8 cellular contexts compared by ENCODE assay signal in genomic region chr12:56635539-56636117, GRCh38. TPM values are rescaled to one million over a fixed set of nuclear protein-coding genes. Genes with fewer than 3 reads are reported as not detected.
DNase-seq lines count a peak whose midpoint lies in the region; ATAC-seq and TF ChIP-seq lines count a peak whose summit lies in the region.

No MANE protein-coding gene starts in this region.

- ATAC-seq in DND-41 (ENCODE audit: insufficient read depth, low read depth) (peak; percentile 12), HG03039 (IDR thresholded peaks at IDR 0.05; ENCODE audit: unreplicated experiment) (no peak), GM19324 (IDR thresholded peaks at IDR 0.05; ENCODE audit: low FRiP score, unreplicated experiment) (no peak), GM21381 (IDR thresholded peaks at IDR 0.05; ENCODE audit: unreplicated experiment) (no peak)
- peak in 1 of 2 donors; percentile 8 for ATAC-seq in natural killer cell treated with Interleukin-12 subunit alpha and Interleukin-12 subunit beta and Interleukin-15 and Interleukin-18, amount 100 ng/mL, for 72 hours

- H3K27ac ChIP-seq in DND-41 (ENCODE audit: low read length) = peak overlapping the region; percentile 68
- peak overlapping the region; percentile 98 for H3K27ac ChIP-seq in OCI-LY3 (ENCODE audit: low read length)

- H3K36me3 Mint-ChIP-seq in natural killer cell treated with Interleukin-12 subunit alpha and Interleukin-12 subunit beta and Interleukin-15 and Interleukin-18, amount 100 ng/mL, for 72 hours = peaks cover 32% of the 10 kb centered on the region

- peak overlapping the region; percentile 72 for H3K4me2 ChIP-seq in DND-41 (ENCODE audit: insufficient read depth, low read length)
- H3K4me2 ChIP-seq in OCI-LY3 (ENCODE audit: low read length) = peak overlapping the region; percentile 97

- peak overlapping the region; percentile 99 for H3K4me3 Mint-ChIP-seq in natural killer cell treated with Interleukin-12 subunit alpha and Interleukin-12 subunit beta and Interleukin-15 and Interleukin-18, amount 100 ng/mL, for 72 hours

- no peaks in the 10 kb centered on the region for H3K9me3 Mint-ChIP-seq in natural killer cell treated with Interleukin-12 subunit alpha and Interleukin-12 subunit beta and Interleukin-15 and Interleukin-18, amount 100 ng/mL, for 72 hours

- H3K4me1 ChIP-seq in DND-41 (ENCODE audit: insufficient read depth, low read length) = peaks cover 55% of the 10 kb centered on the region
- H3K4me1 ChIP-seq in OCI-LY3 (ENCODE audit: low read length) = peaks cover 46% of the 10 kb centered on the region

- H3K9ac ChIP-seq in DND-41 (ENCODE audit: low read depth, low read length) = peak overlapping the region; percentile 61
- H3K9ac ChIP-seq in OCI-LY3 (ENCODE audit: low read length) = peak overlapping the region; percentile 98

- H3K36me3 ChIP-seq in DND-41 (ENCODE audit: insufficient read depth, low read length) = peaks cover 30% of the 10 kb centered on the region
- peaks cover 26% of the 10 kb centered on the region for H3K36me3 ChIP-seq in OCI-LY3 (replicated peaks; ENCODE audit: low read depth, low read length)

- TF ChIP-seq CTCF in DND-41 (IDR thresholded peaks at IDR 0.05; ENCODE audit: borderline replicate concordance, extremely low read depth, low read length, poor library complexity, severe bottlenecking) (no peak), OCI-LY3 (IDR thresholded peaks at IDR 0.05; ENCODE audit: low read depth, low read length) (no peak)

- H3K4me3 ChIP-seq in DND-41 (ENCODE audit: low read depth in 1 of 2, low read length in 2 of 2) (peak overlapping the region; percentile 61 to 83; a peak in 3 of 4 replicates), OCI-LY3 (ENCODE audit: low read length) (peak overlapping the region; percentile 86)

- DNase-seq in DND-41 (peak; percentile 61), dermis blood vessel endothelial cell (peak; percentile 31), NCI-H526 (lab: John Stamatoyannopoulos, UW) (no peak)
- no peak for DNase-seq in natural killer cell treated with Interleukin-12 subunit alpha and Interleukin-12 subunit beta and Interleukin-15 and Interleukin-18, amount 100 ng/mL, for 72 hours (ENCODE audit: low spot score)

- peaks cover 6% of the 10 kb centered on the region; the same call in 1 of the 2 replicates for H4K20me1 ChIP-seq in DND-41 (ENCODE audit: insufficient read depth, low read length)
- H4K20me1 ChIP-seq in OCI-LY3 (ENCODE audit: insufficient read depth, low read length) = no peaks in the 10 kb centered on the region

- H3K9me3 ChIP-seq in DND-41 (ENCODE audit: insufficient read depth, low read length, severe bottlenecking) (no peaks in the 10 kb centered on the region), OCI-LY3 (ENCODE audit: insufficient read depth, low read length) (no peaks in the 10 kb centered on the region)

- H3K79me2 ChIP-seq in DND-41 (ENCODE audit: insufficient read depth, low read length) (peaks cover 38% of the 10 kb centered on the region), OCI-LY3 (ENCODE audit: low read length) (peaks cover 54% of the 10 kb centered on the region)

- no peaks in the 10 kb centered on the region for H3K27me3 Mint-ChIP-seq in natural killer cell treated with Interleukin-12 subunit alpha and Interleukin-12 subunit beta and Interleukin-15 and Interleukin-18, amount 100 ng/mL, for 72 hours

- H2AFZ ChIP-seq in DND-41 (ENCODE audit: low read depth, low read length) (peak overlapping the region; percentile 60), OCI-LY3 (ENCODE audit: low read depth, low read length) (no peak overlapping the region)

- H3K27me3 ChIP-seq in DND-41 (ENCODE audit: insufficient read depth, low read length, poor library complexity) (no peaks in the 10 kb centered on the region), OCI-LY3 (ENCODE audit: low read depth, low read length) (no peaks in the 10 kb centered on the region)

- peak overlapping the region; percentile 87 to 97 for H3K27ac Mint-ChIP-seq in natural killer cell treated with Interleukin-12 subunit alpha and Interleukin-12 subunit beta and Interleukin-15 and Interleukin-18, amount 100 ng/mL, for 72 hours

- peaks cover 55 to 62% of the 10 kb centered on the region in 2 donors for H3K4me1 Mint-ChIP-seq in natural killer cell treated with Interleukin-12 subunit alpha and Interleukin-12 subunit beta and Interleukin-15 and Interleukin-18, amount 100 ng/mL, for 72 hours (ENCODE audit: low read depth in 2 of 2)

RNA-seq across cellular contexts. Expression of gene BAZ2A, which starts 5.5 kb away (rescaled TPM):
- 23.5 and 40.9 TPM in 2 replicates for total RNA-seq in dermis blood vessel endothelial cell
- total RNA-seq in natural killer cell treated with Interleukin-12 subunit alpha and Interleukin-12 subunit beta and Interleukin-15 and Interleukin-18, amount 100 ng/mL, for 72 hours = 100 to 1,000 TPM; 140 to 153 TPM

RNA-seq across cellular contexts. Expression of gene ATP5F1B, which starts 10.2 kb away (rescaled TPM):
- 402 and 579 TPM in 2 replicates for total RNA-seq in dermis blood vessel endothelial cell
- total RNA-seq in natural killer cell treated with Interleukin-12 subunit alpha and Interleukin-12 subunit beta and Interleukin-15 and Interleukin-18, amount 100 ng/mL, for 72 hours = 100 to 1,000 TPM; 663 to 739 TPM

RNA-seq across cellular contexts. Expression of gene PTGES3, which starts 52.5 kb away (rescaled TPM):
- 54.1 and 116 TPM in 2 replicates for total RNA-seq in dermis blood vessel endothelial cell
- total RNA-seq in natural killer cell treated with Interleukin-12 subunit alpha and Interleukin-12 subunit beta and Interleukin-15 and Interleukin-18, amount 100 ng/mL, for 72 hours = 100 to 1,000 TPM; 201 to 270 TPM

Comparison
In these comparisons a context has a peak if more than half of its experiments do, and no peak if none do; other contexts are left out.
1. DNase-seq: peak in DND-41 (single experiment) and dermis blood vessel endothelial cell (single experiment); none in natural killer cell treated with Interleukin-12 subunit alpha and Interleukin-12 subunit beta and Interleukin-15 and Interleukin-18, amount 100 ng/mL, for 72 hours (single experiment) and NCI-H526 (0 of 2).